In the genomic region with DNA sequence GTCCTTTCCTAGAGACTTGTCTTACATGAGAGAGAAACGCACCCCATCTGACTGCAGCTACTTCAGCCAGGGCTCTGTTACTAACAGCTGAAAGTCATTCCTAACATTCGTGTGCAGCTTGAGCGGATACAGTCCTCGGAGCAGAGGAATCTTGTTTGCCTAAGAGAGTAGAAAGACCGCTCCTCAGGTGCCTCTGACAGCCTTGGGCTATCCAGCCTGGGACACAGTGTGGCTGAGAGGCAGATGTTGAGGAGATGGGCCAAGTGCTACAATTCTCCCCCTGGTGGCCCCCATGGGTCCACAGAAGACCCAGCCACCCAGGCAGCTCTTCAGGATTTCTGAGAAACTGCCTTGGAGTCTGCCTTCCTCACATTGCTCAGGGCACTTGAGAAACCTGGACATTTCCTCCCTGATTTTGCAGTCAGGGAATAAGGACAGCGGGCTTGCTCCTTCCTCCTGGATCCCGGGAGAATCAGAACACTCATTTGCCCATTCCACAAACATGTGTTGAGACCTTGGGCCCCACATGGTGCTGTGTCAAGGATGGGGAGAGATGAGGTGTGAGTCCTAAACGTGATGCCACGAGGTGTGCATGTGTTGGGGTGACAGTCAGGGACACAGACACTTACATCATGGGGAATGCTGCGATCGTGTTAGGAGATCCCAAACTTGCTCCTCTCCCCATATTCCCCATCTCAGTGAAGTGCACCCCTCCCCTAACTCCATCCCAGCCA, we compare ENCODE assay signal across 18 cellular contexts. TPM values are rescaled to one million over a fixed set of nuclear protein-coding genes. Genes with fewer than 3 reads are reported as not detected.
DNase-seq lines count a peak whose midpoint lies in the region; ATAC-seq and TF ChIP-seq lines count a peak whose summit lies in the region.
"Had no signal": no experiment of that assay in that cellular context is flagged by ENCODE, and none has a peak within 500 bp of the region (broad histone marks: within the 10 kb centered on the region; RNA-seq: fewer than 3 reads in every experiment).

No MANE protein-coding gene starts in this region.

- H3K27ac Mint-ChIP-seq in osteocyte (ENCODE audit: unreplicated experiment): peak overlapping the region; percentile 90
- H3K27ac Mint-ChIP-seq: activated naive CD4-positive, alpha-beta T cell treated with anti-CD3 and anti-CD28 coated beads, Interleukin-2, amount 50 U/mL, for 24 hours had no signal

- CTCF ChIA-PET in BJ (lab: Yijun Ruan, JAX): interaction anchor here (0.9 kb wide), 1 partner anchor 42 kb away, joined by 4 read pairs; no protein-coding TSS in a partner anchor

- H3K4me1 Mint-ChIP-seq in osteocyte (ENCODE audit: unreplicated experiment): peaks cover 87% of the 10 kb centered on the region

- H3K4me3 Mint-ChIP-seq in osteocyte (ENCODE audit: unreplicated experiment): peak overlapping the region; percentile 26
- H3K4me3 Mint-ChIP-seq: activated naive CD4-positive, alpha-beta T cell treated with anti-CD3 and anti-CD28 coated beads, Interleukin-2, amount 50 U/mL, for 24 hours had no signal

- peak overlapping the region; percentile 90 for H3K27ac ChIP-seq in cingulate gyrus (ENCODE audit: low read depth, low read length)
- H3K27ac ChIP-seq: breast epithelium, Peyer's patch had no signal

- no peaks in the 10 kb centered on the region for H3K27me3 ChIP-seq in BJ (ENCODE audit: control insufficient read depth, insufficient read depth, low read length)
- H3K27me3 ChIP-seq: breast epithelium, Peyer's patch had no signal

- TF ChIP-seq CTCF in BJ (IDR thresholded peaks at IDR 0.05; ENCODE audit: insufficient read depth, low read depth, low read length): peak; percentile 31; the same call in 1 of the 2 replicates
- TF ChIP-seq CTCF in NB4 (IDR thresholded peaks at IDR 0.05; ENCODE audit: low read depth, low read length): peak; percentile 4
- peak; percentile 36 for TF ChIP-seq CTCF in osteocyte (IDR thresholded peaks at IDR 0.05)

- POLR2A ChIA-PET in BJ (lab: Charles Lee): no interaction called here

- no peak overlapping the region for H3K4me3 ChIP-seq in BJ (ENCODE audit: low read depth, low read length)
- no peak overlapping the region for H3K4me3 ChIP-seq in NB4 (ENCODE audit: low read depth, low read length)
- H3K4me3 ChIP-seq: breast epithelium, Peyer's patch had no signal

- peaks cover 4% of the 10 kb centered on the region for H3K9me3 Mint-ChIP-seq in osteocyte (ENCODE audit: unreplicated experiment)
- H3K9me3 Mint-ChIP-seq: activated naive CD4-positive, alpha-beta T cell treated with anti-CD3 and anti-CD28 coated beads, Interleukin-2, amount 50 U/mL, for 24 hours had no signal

- no peak for TF ChIP-seq POLR2A in NB4 (IDR thresholded peaks at IDR 0.05; ENCODE audit: extremely low read depth, insufficient read length)

- H3K27me3 Mint-ChIP-seq in osteocyte (ENCODE audit: unreplicated experiment): no peaks in the 10 kb centered on the region
- H3K27me3 Mint-ChIP-seq: activated naive CD4-positive, alpha-beta T cell treated with anti-CD3 and anti-CD28 coated beads, Interleukin-2, amount 50 U/mL, for 24 hours had no signal

- DNase-seq in BJ (ENCODE audit: low read depth): no peak
- no peak for DNase-seq in NB4 (ENCODE audit: low read depth)
- no peak for DNase-seq in osteocyte (ENCODE audit: extremely low spot score, unreplicated experiment)
- DNase-seq in NCI-H2107 (lab: John Stamatoyannopoulos, UW): no peak
- no peak for DNase-seq in activated CD4-positive, alpha-beta T cell treated with anti-CD3 and anti-CD28 coated beads for 4 hours
- no peak for DNase-seq in medulla oblongata (ENCODE audit: extremely low spot score)
- DNase-seq: activated T-cell treated with anti-CD3 and anti-CD28 coated beads for 4 hours; left cardiac atrium; MM.1S; NCI-H2029 treated with DMSO at 0.1 percent for 48 hours; NCI-H748 treated with DMSO at 0.1 percent for 48 hours; Peyer's patch; stimulated activated CD4-positive, alpha-beta T cell treated with anti-CD3 and anti-CD28 coated beads, Interleukin-12 subunit alpha, Interleukin-12 subunit beta, amount 100 ng/mL, for 4 hours; stimulated activated naive CD4-positive, alpha-beta T cell had no signal

- ATAC-seq in GM21529 (IDR thresholded peaks at IDR 0.05; ENCODE audit: unreplicated experiment): no peak
- ATAC-seq: left cardiac atrium had no signal

- no peaks in the 10 kb centered on the region; the same call in 1 of the 2 replicates for H3K36me3 ChIP-seq in BJ (ENCODE audit: control insufficient read depth, insufficient read depth, low read length)
- H3K36me3 ChIP-seq: breast epithelium, Peyer's patch had no signal

- H3K36me3 Mint-ChIP-seq in osteocyte (ENCODE audit: unreplicated experiment): peaks cover 51% of the 10 kb centered on the region

RNA-seq across cellular contexts. Expression of a gene that starts 13.1 kb away (rescaled TPM):
- 3.0 and 5.2 TPM in 2 replicates for polyA plus RNA-seq in BJ (2011; rRNA removed)
- polyA minus RNA-seq in BJ (2011; rRNA and poly(A)+ RNA removed): 2.4 and 7.2 TPM in 2 replicates
- 71.8 and 78.7 TPM in 2 replicates for total RNA-seq in osteocyte
